18 cellular contexts compared by ENCODE assay signal in genomic region chr19:40235238-40236025, GRCh38. TPM values are rescaled to one million over a fixed set of nuclear protein-coding genes. Genes with fewer than 3 reads are reported as not detected.
DNase-seq lines count a peak whose midpoint lies in the region; ATAC-seq, FAIRE-seq and TF ChIP-seq lines count a peak whose summit lies in the region.
"Had no signal": no experiment of that assay in that cellular context is flagged by ENCODE, and none has a peak within 500 bp of the region (broad histone marks: within the 10 kb centered on the region; RNA-seq: fewer than 3 reads in every experiment).

No MANE protein-coding gene starts in this region.

- intact Hi-C loops in K562 (cut with micrococcal nuclease) (no loop called here), lower lobe of right lung (cut with DNase I) (no loop called here)
- intact Hi-C loops in CD4-positive, alpha-beta memory T cell (cut with micrococcal nuclease), result no loop called here

- H3K36me3 Mint-ChIP-seq in CD4-positive, alpha-beta memory T cell, result peaks cover 24 to 53% of the 10 kb centered on the region in 2 donors
- H3K36me3 Mint-ChIP-seq in immature natural killer cell, result peaks cover 0 to 17% (median 6%) of the 10 kb centered on the region in 3 donors

- H3K9ac ChIP-seq in K562 (ENCODE audit: insufficient read depth in 1 of 2, low read depth in 2 of 2, low read length in 2 of 2), result 0 out of 4 replicates have a peak overlapping the region, but pooled peaks of 1 of the 2 experiments have one; percentile 6

- DNase-seq in COLO668 (lab: John Stamatoyannopoulos, UW; ENCODE audit: unreplicated experiment) (peak; percentile 1), HFF-Myc (ENCODE audit: extremely low read depth, low read depth) (no peak), K562 (ENCODE audit: extremely low read depth in 1 of 4, low spot score in 3 of 4) (peak in 2 of 4 experiments; percentile 41 to 50), lower lobe of right lung (peak; percentile 41), GM03348 (ENCODE audit: low spot score) (no peak), immature natural killer cell (no peak), NCI-H1092 (lab: John Stamatoyannopoulos, UW) (no peak)
- DNase-seq in CD4-positive, alpha-beta memory T cell, result no peak
- DNase-seq: activated effector memory CD4-positive, alpha-beta T cell treated with Interleukin-2 at 50 U/mL for 16 hours; body of pancreas; CD8-positive, alpha-beta T cell; left colon; NCI-H146 had no signal

- H3K9me3 ChIP-seq in K562 (replicated peaks; ENCODE audit: control insufficient read depth, insufficient read depth, low read depth, low read length) (no peaks in the 10 kb centered on the region), lower lobe of right lung (no peaks in the 10 kb centered on the region)
- no peaks in the 10 kb centered on the region for H3K9me3 ChIP-seq in CD4-positive, alpha-beta memory T cell (ENCODE audit: control insufficient read depth in 1 of 2, low read length in 2 of 2)
- H3K9me3 ChIP-seq: body of pancreas had no signal

- H3K4me3 ChIP-seq in HFF-Myc (replicated peaks; ENCODE audit: low read depth, low read length) (no peak overlapping the region), K562 (no peak overlapping the region), lower lobe of right lung (no peak overlapping the region)
- H3K4me3 ChIP-seq in CD4-positive, alpha-beta memory T cell (ENCODE audit: low read length in 2 of 2), result no peak overlapping the region
- H3K4me3 ChIP-seq: body of pancreas had no signal

- H3K4me1 ChIP-seq in K562 (replicated peaks in 1 of 2; ENCODE audit: control insufficient read depth in 2 of 2, insufficient read depth in 2 of 2, low read length in 2 of 2) (peaks cover 21 to 52% of the 10 kb centered on the region in 2 experiments), lower lobe of right lung (peaks cover 8% of the 10 kb centered on the region)
- H3K4me1 ChIP-seq in CD4-positive, alpha-beta memory T cell (ENCODE audit: insufficient read depth, low read length), result no peaks in the 10 kb centered on the region
- H3K4me1 ChIP-seq: body of pancreas had no signal

- TF ChIP-seq RAD21 in K562 (CRISPR knock-in tag; conservative IDR thresholded peaks at IDR 0.05 in 1 of 2, IDR thresholded peaks at IDR 0.05 in 1 of 2), result peak in 1 of 2 experiments; percentile 38; a peak in 2 of 4 replicates

- POLR2A ChIA-PET in K562 (lab: Yijun Ruan, JAX), result interaction anchor here (0.6 to 1.4 kb wide), 3 partner anchors 11 to 43 kb away, joined by 3 to 6 read pairs (median 5); no protein-coding TSS in a partner anchor
- POLR2A ChIA-PET in CD4-positive, alpha-beta memory T cell (lab: Charles Lee; ENCODE audit: partially characterized antibody), result no interaction called here

- no peak for TF ChIP-seq EP300 in K562 (IDR thresholded peaks at IDR 0.05; ENCODE audit: low read length)

- BruUV-seq in K562 (replicated peaks; lab: Mats Ljungman, UMichigan), result no TSS peak

- no peaks in the 10 kb centered on the region for H3K79me2 ChIP-seq in K562 (ENCODE audit: control insufficient read depth, insufficient read depth, low read length)

- peaks cover 73% of the 10 kb centered on the region; the same call in 2 of the 3 replicates for H3K36me3 ChIP-seq in K562 (ENCODE audit: control insufficient read depth, insufficient read depth, low read length)
- peaks cover 75% of the 10 kb centered on the region for H3K36me3 ChIP-seq in lower lobe of right lung
- H3K36me3 ChIP-seq in CD4-positive, alpha-beta memory T cell (ENCODE audit: insufficient read depth, low read length), result peaks cover 41% of the 10 kb centered on the region

- no peak overlapping the region for H3K4me2 ChIP-seq in K562 (ENCODE audit: insufficient read depth, low read length)

- in situ Hi-C loops in K562 (cut with MboI), result no loop called here

- 83% methylated on average over 27 of the region's 30 CpGs for WGBS in K562 (ENCODE audit: insufficient coverage, low coverage, missing lambda C conversion rate)

- H3K9me1 ChIP-seq in K562 (ENCODE audit: control insufficient read depth, insufficient read depth, low read length), result no peaks in the 10 kb centered on the region

- H3K4me3 Mint-ChIP-seq in CD4-positive, alpha-beta memory T cell, result no peak overlapping the region
- H3K4me3 Mint-ChIP-seq in immature natural killer cell, result no peak overlapping the region
- H3K4me3 Mint-ChIP-seq: CD8-positive, alpha-beta T cell; IgD-negative memory B cell; natural killer cell treated with Interleukin-12 subunit alpha and Interleukin-12 subunit beta and Interleukin-15 and Interleukin-18, amount 100 ng/mL, for 72 hours; stimulated activated naive CD8-positive, alpha-beta T cell treated with anti-CD3 and anti-CD28 coated beads, Interleukin-15, Interleukin-2, amounts not matched to agents 100 ng/mL and 50 ng/mL, for 24 hours had no signal

- TF ChIP-seq CTCF in HFF-Myc (IDR thresholded peaks at IDR 0.05; ENCODE audit: low read depth, low read length, missing control alignments), result peak; percentile 25
- peak; percentile 45 to 60 (median 56) for TF ChIP-seq CTCF in K562 (IDR thresholded peaks at IDR 0.05 in 2 of 3, conservative IDR thresholded peaks at IDR 0.05 in 1 of 3; ENCODE audit: insufficient read depth in 2 of 3, low read depth in 1 of 3, low read length in 3 of 3)
- TF ChIP-seq CTCF in lower lobe of right lung (IDR thresholded peaks at IDR 0.05), result no peak

- H3K4me1 Mint-ChIP-seq in CD4-positive, alpha-beta memory T cell, result peaks cover 0 to 8% (median 0%) of the 10 kb centered on the region in 4 donors
- H3K4me1 Mint-ChIP-seq in immature natural killer cell, result peaks cover 0 to 5% of the 10 kb centered on the region in 2 donors
- H3K4me1 Mint-ChIP-seq: IgD-negative memory B cell had no signal

- ATAC-seq in K562 (peak; percentile 14; the same call in 1 of the 3 replicates), lower lobe of right lung (no peak)
- ATAC-seq: body of pancreas; CD8-positive, alpha-beta T cell; left colon; natural killer cell treated with Interleukin-12 subunit alpha and Interleukin-12 subunit beta and Interleukin-15 and Interleukin-18, amount 100 ng/mL, for 72 hours had no signal

- H3K9me3 Mint-ChIP-seq in CD4-positive, alpha-beta memory T cell, result no peaks in the 10 kb centered on the region
- H3K9me3 Mint-ChIP-seq in immature natural killer cell, result peaks cover 0 to 2% (median 0%) of the 10 kb centered on the region in 6 donors
- H3K9me3 Mint-ChIP-seq: CD8-positive, alpha-beta T cell; IgD-negative memory B cell; natural killer cell treated with Interleukin-12 subunit alpha and Interleukin-12 subunit beta and Interleukin-15 and Interleukin-18, amount 100 ng/mL, for 72 hours; stimulated activated naive CD8-positive, alpha-beta T cell treated with anti-CD3 and anti-CD28 coated beads, Interleukin-15, Interleukin-2, amounts not matched to agents 100 ng/mL and 50 ng/mL, for 24 hours had no signal

- H3K27ac ChIP-seq in K562 (ENCODE audit: extremely low read depth, low read depth, low read length), result no peak overlapping the region
- H3K27ac ChIP-seq in lower lobe of right lung, result no peak overlapping the region
- no peak overlapping the region for H3K27ac ChIP-seq in CD4-positive, alpha-beta memory T cell (ENCODE audit: low read depth, low read length)
- H3K27ac ChIP-seq: body of pancreas had no signal

- no peaks in the 10 kb centered on the region for H4K20me1 ChIP-seq in K562 (replicated peaks; ENCODE audit: control insufficient read depth, insufficient read depth, low read length)

- no peak overlapping the region for H3K27ac Mint-ChIP-seq in CD4-positive, alpha-beta memory T cell
- H3K27ac Mint-ChIP-seq in immature natural killer cell, result no peak overlapping the region
- H3K27ac Mint-ChIP-seq: CD8-positive, alpha-beta T cell; IgD-negative memory B cell; natural killer cell treated with Interleukin-12 subunit alpha and Interleukin-12 subunit beta and Interleukin-15 and Interleukin-18, amount 100 ng/mL, for 72 hours; stimulated activated naive CD8-positive, alpha-beta T cell treated with anti-CD3 and anti-CD28 coated beads, Interleukin-15, Interleukin-2, amounts not matched to agents 100 ng/mL and 50 ng/mL, for 24 hours had no signal

- FAIRE-seq in K562 (lab: Jason Lieb, UNC), result no peak

- CTCF ChIA-PET in K562 (lab: Yijun Ruan, JAX; ENCODE audit: low intra/inter-chr PET ratio), result no interaction called here
- CTCF ChIA-PET in CD4-positive, alpha-beta memory T cell (lab: Charles Lee; ENCODE audit: partially characterized antibody), result no interaction called here

- H2AFZ ChIP-seq in K562 (ENCODE audit: low read depth, low read length), result no peak overlapping the region

- no peaks in the 10 kb centered on the region for H3K27me3 Mint-ChIP-seq in CD4-positive, alpha-beta memory T cell
- peaks cover 3 to 5% (median 3%) of the 10 kb centered on the region in 3 donors for H3K27me3 Mint-ChIP-seq in immature natural killer cell (ENCODE audit: low read depth in 3 of 3)
- H3K27me3 Mint-ChIP-seq: IgD-negative memory B cell; natural killer cell treated with Interleukin-12 subunit alpha and Interleukin-12 subunit beta and Interleukin-15 and Interleukin-18, amount 100 ng/mL, for 72 hours; stimulated activated naive CD8-positive, alpha-beta T cell treated with anti-CD3 and anti-CD28 coated beads, Interleukin-15, Interleukin-2, amounts not matched to agents 100 ng/mL and 50 ng/mL, for 24 hours had no signal

- no peak for TF ChIP-seq POLR2A in K562 (conservative IDR thresholded peaks at IDR 0.05)

- no peaks in the 10 kb centered on the region for H3K27me3 ChIP-seq in K562 (ENCODE audit: control insufficient read depth in 2 of 2, insufficient read depth in 2 of 2, low read length in 2 of 2)
- no peaks in the 10 kb centered on the region for H3K27me3 ChIP-seq in lower lobe of right lung (ENCODE audit: low read depth)
- no peaks in the 10 kb centered on the region for H3K27me3 ChIP-seq in CD4-positive, alpha-beta memory T cell (ENCODE audit: insufficient read depth, low read length)
- H3K27me3 ChIP-seq: body of pancreas had no signal

RNA-seq across cellular contexts. Expression of gene CCNP, which starts 8.9 kb away (rescaled TPM):
- 0.21 TPM in 1 of 2 replicates, not detected in the other for total RNA-seq in K562 (2011; cell fraction: chromatin; rRNA removed; ENCODE audit: low replicate concordance)
- not detected in 2 replicates for total RNA-seq in K562 (2011; cell fraction: nucleolus; rRNA removed)
- total RNA-seq in K562 (2011; cell fraction: nucleoplasm; rRNA removed), result not detected in 2 replicates
- total RNA-seq in K562 (2014; rRNA removed) (0.08 TPM in 1 of 2 replicates, not detected in the other), K562 (2014; rRNA removed; fragmentation: Illumina TruSeq; extraction: Trizol) (not detected in 2 replicates), K562 (2015; rRNA removed; fragmentation: Illumina TruSeq; extraction: Trizol) (not detected in 2 replicates), K562 (2021) (not detected in 2 replicates), lower lobe of right lung (not detected)
- polyA plus RNA-seq in K562 (2011; rRNA removed) (0.04 TPM in 1 of 2 replicates, not detected in the other), K562 (2014; fragmentation: Illumina TruSeq; extraction: Trizol) (not detected in 2 replicates), K562 (2014; fragmentation: Nextera tagmentation; extraction: Ambion mirVana) (not detected), K562 (2014; rRNA removed) (0.19 and 0.32 TPM in 2 replicates), immature natural killer cell (not detected)
- polyA plus RNA-seq in K562 (2011; cell fraction: cytosol; rRNA removed), result 0.03 and 0.21 TPM in 2 replicates
- polyA plus RNA-seq in K562 (2011; cell fraction: nucleus; rRNA removed), result 0.09 and 0.24 TPM in 2 replicates
- 0.14 TPM in 1 of 2 replicates, not detected in the other for polyA plus RNA-seq in K562 (2012)
- polyA minus RNA-seq in K562 (2011; rRNA and poly(A)+ RNA removed), result not detected in 2 replicates
- polyA minus RNA-seq in K562 (2011; cell fraction: cytosol; rRNA and poly(A)+ RNA removed), result not detected in 2 replicates
- polyA minus RNA-seq in K562 (2011; cell fraction: nucleus; rRNA and poly(A)+ RNA removed), result not detected in 2 replicates
- 1 to 10 TPM; 1.2 to 1.4 TPM for total RNA-seq in CD4-positive, alpha-beta memory T cell
- polyA plus RNA-seq in CD4-positive, alpha-beta memory T cell, result not detected
- total RNA-seq: body of pancreas, glomerular endothelial cell had no signal
- polyA plus RNA-seq: IgD-negative memory B cell had no signal

RNA-seq across cellular contexts. Expression of gene TTC9B, which starts 17.2 kb away (rescaled TPM):
- total RNA-seq in K562 (2011; cell fraction: chromatin; rRNA removed; ENCODE audit: low replicate concordance), result not detected in 2 replicates
- total RNA-seq in K562 (2011; cell fraction: nucleolus; rRNA removed), result 0.33 TPM in 1 of 2 replicates, not detected in the other
- total RNA-seq in K562 (2011; cell fraction: nucleoplasm; rRNA removed), result not detected in 2 replicates
- not detected in 2 replicates for total RNA-seq in K562 (2014; rRNA removed)
- total RNA-seq in K562 (2014; rRNA removed; fragmentation: Illumina TruSeq; extraction: Trizol), result not detected in 2 replicates
- total RNA-seq in K562 (2015; rRNA removed; fragmentation: Illumina TruSeq; extraction: Trizol), result not detected in 2 replicates
- total RNA-seq in K562 (2021), result not detected in 2 replicates
- polyA plus RNA-seq in K562 (2011; rRNA removed), result 0.03 and 0.14 TPM in 2 replicates
- polyA plus RNA-seq in K562 (2011; cell fraction: cytosol; rRNA removed), result 0.01 TPM in 1 of 2 replicates, not detected in the other
- 0.18 TPM in 1 of 2 replicates, not detected in the other for polyA plus RNA-seq in K562 (2011; cell fraction: nucleus; rRNA removed)
- 0.04 TPM in 1 of 2 replicates, not detected in the other for polyA plus RNA-seq in K562 (2012)
- polyA plus RNA-seq in K562 (2014; fragmentation: Illumina TruSeq; extraction: Trizol), result not detected in 2 replicates
- polyA plus RNA-seq in K562 (2014; fragmentation: Nextera tagmentation; extraction: Ambion mirVana), result under 1 TPM in 1 of 2 experiments, not detected in 1; 0.06 TPM
- not detected in 2 replicates for polyA plus RNA-seq in K562 (2014; rRNA removed)
- not detected in 2 replicates for polyA minus RNA-seq in K562 (2011; rRNA and poly(A)+ RNA removed)
- not detected in 2 replicates for polyA minus RNA-seq in K562 (2011; cell fraction: cytosol; rRNA and poly(A)+ RNA removed)
- not detected in 2 replicates for polyA minus RNA-seq in K562 (2011; cell fraction: nucleus; rRNA and poly(A)+ RNA removed)
- total RNA-seq in lower lobe of right lung, result not detected
- total RNA-seq in CD4-positive, alpha-beta memory T cell, result not detected
- polyA plus RNA-seq in CD4-positive, alpha-beta memory T cell, result not detected
- not detected for polyA plus RNA-seq in immature natural killer cell
- total RNA-seq: body of pancreas; CD8-positive, alpha-beta T cell; glomerular endothelial cell; natural killer cell treated with Interleukin-12 subunit alpha and Interleukin-12 subunit beta and Interleukin-15 and Interleukin-18, amount 100 ng/mL, for 72 hours; NCI-H460 had no signal
- polyA plus RNA-seq: IgD-negative memory B cell had no signal

RNA-seq across cellular contexts. Expression of gene MAP3K10, which starts 44.2 kb away (rescaled TPM):
- total RNA-seq in K562 (2011; cell fraction: chromatin; rRNA removed; ENCODE audit: low replicate concordance), result 10.1 and 28.7 TPM in 2 replicates
- total RNA-seq in K562 (2011; cell fraction: nucleolus; rRNA removed), result 16.7 and 18.8 TPM in 2 replicates
- total RNA-seq in K562 (2011; cell fraction: nucleoplasm; rRNA removed), result 14.9 and 18.2 TPM in 2 replicates
- total RNA-seq in K562 (2014; rRNA removed) (6.4 TPM in 2 replicates), K562 (2014; rRNA removed; fragmentation: Illumina TruSeq; extraction: Trizol) (0.86 and 1.6 TPM in 2 replicates), K562 (2015; rRNA removed; fragmentation: Illumina TruSeq; extraction: Trizol) (3.6 and 3.9 TPM in 2 replicates), K562 (2021) (8.0 TPM in 2 replicates), lower lobe of right lung (17.4 TPM)
- polyA plus RNA-seq in K562 (2011; rRNA removed) (1.9 and 3.3 TPM in 2 replicates), K562 (2014; fragmentation: Illumina TruSeq; extraction: Trizol) (1.4 and 3.9 TPM in 2 replicates), K562 (2014; fragmentation: Nextera tagmentation; extraction: Ambion mirVana) (under 1 TPM in 1 of 2 experiments, not detected in 1; 0.01 TPM), K562 (2014; rRNA removed) (6.0 and 7.3 TPM in 2 replicates), immature natural killer cell (under 1 TPM in 2 of 3 donors, not detected in 1; 0.36 to 0.42 TPM)
- polyA plus RNA-seq in K562 (2011; cell fraction: cytosol; rRNA removed), result 2.3 and 5.5 TPM in 2 replicates
- 23.5 and 27.3 TPM in 2 replicates for polyA plus RNA-seq in K562 (2011; cell fraction: nucleus; rRNA removed)
- 5.9 and 7.2 TPM in 2 replicates for polyA plus RNA-seq in K562 (2012)
- 1.2 and 2.3 TPM in 2 replicates for polyA minus RNA-seq in K562 (2011; rRNA and poly(A)+ RNA removed)
- polyA minus RNA-seq in K562 (2011; cell fraction: cytosol; rRNA and poly(A)+ RNA removed), result 6.0 and 8.8 TPM in 2 replicates
- 6.1 and 7.6 TPM in 2 replicates for polyA minus RNA-seq in K562 (2011; cell fraction: nucleus; rRNA and poly(A)+ RNA removed)
- 10 to 100 TPM; 28.4 to 30.2 TPM for total RNA-seq in CD4-positive, alpha-beta memory T cell
- polyA plus RNA-seq in CD4-positive, alpha-beta memory T cell, result 1 to 10 TPM in 1 of 2 donors, not detected in 1; 2.0 TPM

RNA-seq across cellular contexts. Expression of gene AKT2, which starts 49.7 kb away (rescaled TPM):
- total RNA-seq in K562 (2011; cell fraction: chromatin; rRNA removed; ENCODE audit: low replicate concordance), result 290 and 653 TPM in 2 replicates
- 340 and 358 TPM in 2 replicates for total RNA-seq in K562 (2011; cell fraction: nucleolus; rRNA removed)
- 338 and 343 TPM in 2 replicates for total RNA-seq in K562 (2011; cell fraction: nucleoplasm; rRNA removed)
- total RNA-seq in K562 (2014; rRNA removed) (61.1 and 83.7 TPM in 2 replicates), K562 (2014; rRNA removed; fragmentation: Illumina TruSeq; extraction: Trizol) (44.7 and 55.7 TPM in 2 replicates), K562 (2015; rRNA removed; fragmentation: Illumina TruSeq; extraction: Trizol) (67.4 and 67.7 TPM in 2 replicates), K562 (2021) (120 and 127 TPM in 2 replicates), lower lobe of right lung (102 TPM)
- polyA plus RNA-seq in K562 (2011; rRNA removed) (90.8 and 133 TPM in 2 replicates), K562 (2014; fragmentation: Illumina TruSeq; extraction: Trizol) (108 and 132 TPM in 2 replicates), K562 (2014; fragmentation: Nextera tagmentation; extraction: Ambion mirVana) (1 to 10 TPM; 1.1 TPM), K562 (2014; rRNA removed) (85.4 and 108 TPM in 2 replicates), immature natural killer cell (10 to 100 TPM; 32.7 to 47.6 (median 34.4) TPM)
- polyA plus RNA-seq in K562 (2011; cell fraction: cytosol; rRNA removed), result 112 and 119 TPM in 2 replicates
- 493 and 545 TPM in 2 replicates for polyA plus RNA-seq in K562 (2011; cell fraction: nucleus; rRNA removed)
- 76.0 and 79.7 TPM in 2 replicates for polyA plus RNA-seq in K562 (2012)
- 47.0 and 54.6 TPM in 2 replicates for polyA minus RNA-seq in K562 (2011; rRNA and poly(A)+ RNA removed)
- polyA minus RNA-seq in K562 (2011; cell fraction: cytosol; rRNA and poly(A)+ RNA removed), result 48.0 and 50.7 TPM in 2 replicates
- 66.6 and 101 TPM in 2 replicates for polyA minus RNA-seq in K562 (2011; cell fraction: nucleus; rRNA and poly(A)+ RNA removed)
- 100 to 1,000 TPM; 168 to 180 TPM for total RNA-seq in CD4-positive, alpha-beta memory T cell
- 10 to 100 TPM; 10.6 to 27.8 TPM for polyA plus RNA-seq in CD4-positive, alpha-beta memory T cell

Comparison
In these comparisons a context has a peak if more than half of its experiments do, and no peak if none do; other contexts are left out.
1. DNase-seq: peak in COLO668 (single experiment) and lower lobe of right lung (single experiment); none in HFF-Myc (single experiment), CD4-positive, alpha-beta memory T cell (0 of 5), GM03348 (single experiment), immature natural killer cell (0 of 3) and NCI-H1092 (single experiment).